ENCODE assay signal across 26 cellular contexts in genomic region chr12:100951756-100952155, GRCh38.
DNase-seq lines count a peak whose midpoint lies in the region; ATAC-seq and TF ChIP-seq lines count a peak whose summit lies in the region.
"Had no signal": no experiment of that assay in that cellular context is flagged by ENCODE, and none has a peak within 500 bp of the region (broad histone marks: within the 10 kb centered on the region; RNA-seq: fewer than 3 reads in every experiment).

No MANE protein-coding gene starts in this region.

- CTCF ChIA-PET in SK-N-SH (lab: Yijun Ruan, JAX): no interaction called here

- H3K4me2 ChIP-seq in SK-N-SH (no peak overlapping the region), OCI-LY3 (ENCODE audit: low read length) (no peak overlapping the region)

- H4K20me1 ChIP-seq in SK-N-SH (ENCODE audit: insufficient read depth) (no peaks in the 10 kb centered on the region), OCI-LY3 (ENCODE audit: insufficient read depth, low read length) (no peaks in the 10 kb centered on the region)

- POLR2A ChIA-PET in SK-N-SH (lab: Yijun Ruan, JAX): no interaction called here

- H3K27ac ChIP-seq in SK-N-SH (ENCODE audit: low read depth in 2 of 2, low read length in 1 of 2) (no peak overlapping the region), OCI-LY3 (ENCODE audit: low read length) (no peak overlapping the region)
- H3K27ac ChIP-seq: transverse colon had no signal

- no peak overlapping the region for H3K4me3 Mint-ChIP-seq in HFFc6
- H3K4me3 Mint-ChIP-seq: activated B cell treated with CpG ODN at 0.5 μM for 24 hours; activated naive CD8-positive, alpha-beta T cell treated with anti-CD3 and anti-CD28 coated beads, Interleukin-2, amount 10 ng/mL, durations not matched to agents 7 days and 5 days; effector memory CD8-positive, alpha-beta T cell; IgD-negative memory B cell had no signal

- H3K4me3 ChIP-seq in SK-N-SH (ENCODE audit: low read depth in 2 of 2, low read length in 1 of 2) (no peak overlapping the region), OCI-LY3 (ENCODE audit: low read length) (no peak overlapping the region), epithelial cell of proximal tubule (ENCODE audit: low read depth, low read length) (no peak overlapping the region)
- H3K4me3 ChIP-seq: MG63, transverse colon had no signal

- DNase-seq in SK-N-SH: no peak
- no peak for DNase-seq in epithelial cell of proximal tubule (ENCODE audit: low read depth)
- no peak for DNase-seq in HFFc6
- no peak for DNase-seq in NCI-H524 treated with DMSO at 0.1 percent for 48 hours (lab: John Stamatoyannopoulos, UW)
- DNase-seq: activated B cell treated with CpG ODN at 0.5 μM for 24 hours; activated CD4-positive, alpha-beta T cell treated with anti-CD3 and anti-CD28 coated beads, Interleukin-2, amount 50 U/mL, for 4 hours; activated naive CD8-positive, alpha-beta T cell treated with anti-CD3 and anti-CD28 coated beads, Interleukin-2, amount 10 ng/mL, durations not matched to agents 7 days and 5 days; C1 segment of cervical spinal cord; effector memory CD8-positive, alpha-beta T cell; EL; H7; kidney glomerular epithelial cell; mammary epithelial cell; MG63; NCI-H146; NCI-H345; NK-92 treated with Interleukin-12 subunit alpha and Interleukin-12 subunit beta, amount 100 ng/mL, for 24 hours; nucleus accumbens; stimulated activated CD4-positive, alpha-beta T cell treated with anti-CD3 and anti-CD28 coated beads, Interleukin-4, amount 100 ng/mL, for 24 hours; stimulated activated naive CD4-positive, alpha-beta T cell treated with Interleukin-2 at 50 U/mL for 16 hours; transverse colon had no signal

- H2AFZ ChIP-seq in SK-N-SH (ENCODE audit: low read depth) (no peak overlapping the region), OCI-LY3 (ENCODE audit: low read depth, low read length) (no peak overlapping the region)

- no peaks in the 10 kb centered on the region for H3K4me1 Mint-ChIP-seq in HFFc6 (ENCODE audit: low read depth)
- H3K4me1 Mint-ChIP-seq: activated B cell treated with CpG ODN at 0.5 μM for 24 hours; activated naive CD8-positive, alpha-beta T cell treated with anti-CD3 and anti-CD28 coated beads, Interleukin-2, amount 10 ng/mL, durations not matched to agents 7 days and 5 days; IgD-negative memory B cell had no signal

- ATAC-seq in SK-N-SH treated with all-trans-retinoic acid at 6 μM for 48 hours (no peak), GM18519 (IDR thresholded peaks at IDR 0.05; ENCODE audit: low FRiP score, unreplicated experiment) (no peak), GM21360 (IDR thresholded peaks at IDR 0.05; ENCODE audit: unreplicated experiment) (no peak)
- ATAC-seq: effector memory CD8-positive, alpha-beta T cell had no signal

- H3K27me3 ChIP-seq in SK-N-SH (ENCODE audit: insufficient read depth) (no peaks in the 10 kb centered on the region), OCI-LY3 (ENCODE audit: low read depth, low read length) (peaks cover 7% of the 10 kb centered on the region; the same call in 1 of the 2 replicates)
- H3K27me3 ChIP-seq: MG63, transverse colon had no signal

- peaks cover 7% of the 10 kb centered on the region; the same call in 1 of the 2 replicates for H3K9me3 Mint-ChIP-seq in HFFc6
- H3K9me3 Mint-ChIP-seq: activated B cell treated with CpG ODN at 0.5 μM for 24 hours; activated naive CD8-positive, alpha-beta T cell treated with anti-CD3 and anti-CD28 coated beads, Interleukin-2, amount 10 ng/mL, durations not matched to agents 7 days and 5 days had no signal

- 92% methylated on average over 1 of the region's 1 CpG for WGBS in SK-N-SH (ENCODE audit: low lambda C conversion rate)

- H3K4me1 ChIP-seq in SK-N-SH (ENCODE audit: control insufficient read depth in 1 of 2, insufficient read depth in 2 of 2, low read depth in 1 of 2, low read length in 1 of 2) (peaks cover 0 to 37% of the 10 kb centered on the region in 2 experiments; a peak in 2 of 4 replicates), OCI-LY3 (ENCODE audit: low read length) (peaks cover 8% of the 10 kb centered on the region)
- H3K4me1 ChIP-seq: transverse colon had no signal

- H3K36me3 ChIP-seq in SK-N-SH (replicated peaks in 1 of 2; ENCODE audit: control insufficient read depth in 1 of 2, insufficient read depth in 2 of 2, low read length in 1 of 2) (no peaks in the 10 kb centered on the region), OCI-LY3 (replicated peaks; ENCODE audit: low read depth, low read length) (no peaks in the 10 kb centered on the region)
- H3K36me3 ChIP-seq: MG63, transverse colon had no signal

- H3K27ac Mint-ChIP-seq in HFFc6: no peak overlapping the region
- H3K27ac Mint-ChIP-seq: activated B cell treated with CpG ODN at 0.5 μM for 24 hours; activated naive CD8-positive, alpha-beta T cell treated with anti-CD3 and anti-CD28 coated beads, Interleukin-2, amount 10 ng/mL, durations not matched to agents 7 days and 5 days; effector memory CD8-positive, alpha-beta T cell; IgD-negative memory B cell had no signal

- TF ChIP-seq CTCF in SK-N-SH (IDR thresholded peaks at IDR 0.05) (peak; percentile 21; the same call in 1 of the 2 replicates), OCI-LY3 (IDR thresholded peaks at IDR 0.05; ENCODE audit: low read depth, low read length) (peak; percentile 16; the same call in 1 of the 2 replicates), epithelial cell of proximal tubule (conservative IDR thresholded peaks at IDR 0.05; ENCODE audit: low read depth, low read length) (peak; percentile 44), HFFc6 (IDR thresholded peaks at IDR 0.05) (no peak)

- H3K9ac ChIP-seq in SK-N-SH (no peak overlapping the region), OCI-LY3 (ENCODE audit: low read length) (no peak overlapping the region)

- no peaks in the 10 kb centered on the region for H3K79me2 ChIP-seq in SK-N-SH (ENCODE audit: insufficient read depth)
- H3K79me2 ChIP-seq in OCI-LY3 (ENCODE audit: low read length): no peaks in the 10 kb centered on the region

- no peak for TF ChIP-seq EP300 in SK-N-SH (IDR thresholded peaks at IDR 0.05; ENCODE audit: borderline replicate concordance in 1 of 2, low read depth in 1 of 2, low read length in 1 of 2)

- H3K27me3 Mint-ChIP-seq in HFFc6 (ENCODE audit: insufficient read depth): peaks cover 3% of the 10 kb centered on the region; the same call in 1 of the 2 replicates
- H3K27me3 Mint-ChIP-seq: activated B cell treated with CpG ODN at 0.5 μM for 24 hours; activated naive CD8-positive, alpha-beta T cell treated with anti-CD3 and anti-CD28 coated beads, Interleukin-2, amount 10 ng/mL, durations not matched to agents 7 days and 5 days; effector memory CD8-positive, alpha-beta T cell; IgD-negative memory B cell had no signal

- H3K9me2 ChIP-seq in SK-N-SH: no peaks in the 10 kb centered on the region

- H3K9me3 ChIP-seq in SK-N-SH (no peaks in the 10 kb centered on the region), OCI-LY3 (ENCODE audit: insufficient read depth, low read length) (no peaks in the 10 kb centered on the region)
- H3K9me3 ChIP-seq: MG63, transverse colon had no signal

- TF ChIP-seq RAD21 in SK-N-SH (IDR thresholded peaks at IDR 0.05; ENCODE audit: low read length): no peak

- H3F3A ChIP-seq in SK-N-SH (replicated peaks; ENCODE audit: insufficient read depth): peaks cover 24% of the 10 kb centered on the region

- no peaks in the 10 kb centered on the region for H3K36me3 Mint-ChIP-seq in HFFc6 (ENCODE audit: low read depth)
- H3K36me3 Mint-ChIP-seq: activated naive CD8-positive, alpha-beta T cell treated with anti-CD3 and anti-CD28 coated beads, Interleukin-2, amount 10 ng/mL, durations not matched to agents 7 days and 5 days; IgD-negative memory B cell had no signal

TF ChIP-seq in SK-N-SH, 30 proteins besides CTCF, POLR2A, EP300 and RAD21 (continues in another document):
- TF ChIP-seq SMC3 (IDR thresholded peaks at IDR 0.05; ENCODE audit: low read depth, low read length) (no peak), IRF3 (IDR thresholded peaks at IDR 0.05; ENCODE audit: low read depth, low read length) (no peak), MXI1 (IDR thresholded peaks at IDR 0.05; ENCODE audit: low read depth, low read length) (no peak)

TF ChIP-seq in SK-N-SH treated with all-trans-retinoic acid at 6 μM for 48 hours, 23 proteins besides CTCF, POLR2A, EP300 and RAD21:
- TF ChIP-seq ZFP3 (CRISPR knock-in tag; IDR thresholded peaks at IDR 0.05) (no peak), ZFP30 (CRISPR knock-in tag; IDR thresholded peaks at IDR 0.05) (no peak), CREB5 (CRISPR knock-in tag; IDR thresholded peaks at IDR 0.05; ENCODE audit: low read depth) (no peak)
